ENCODE assay signal across 1 cellular context in genomic region chr1:78839704-78840277, GRCh38.
TF ChIP-seq lines count a peak whose summit lies in the region.

No MANE protein-coding gene starts in this region.

TF ChIP-seq in HepG2, 621 proteins besides CTCF, POLR2A, EP300 and RAD21:
- TF ChIP-seq ZBTB40 (IDR thresholded peaks at IDR 0.05), result no peak
- TF ChIP-seq ZBTB40 (CRISPR knock-in tag; IDR thresholded peaks at IDR 0.05), result no peak
- no peak for TF ChIP-seq NFYC (CRISPR knock-in tag; IDR thresholded peaks at IDR 0.05)
- TF ChIP-seq MAFF (IDR thresholded peaks at IDR 0.05; ENCODE audit: low read depth, low read length), result 0 out of 2 replicates have a peak, but pooled peaks have one; percentile 10
- peak; percentile 10 to 15; a peak in 1 of 4 replicates for TF ChIP-seq MAFK (conservative IDR thresholded peaks at IDR 0.05 in 1 of 2, IDR thresholded peaks at IDR 0.05 in 1 of 2; ENCODE audit: low read length in 2 of 2)
- no peak for TF ChIP-seq HNF4A (CRISPR knock-in tag; IDR thresholded peaks at IDR 0.05)
- peak; percentile 33; the same call in 1 of the 2 replicates for TF ChIP-seq SMC3 (IDR thresholded peaks at IDR 0.05; ENCODE audit: low read length)
- peak; percentile 63 for TF ChIP-seq STAG1 (CRISPR knock-in tag; IDR thresholded peaks at IDR 0.05)
- TF ChIP-seq GATAD1 (CRISPR knock-in tag; IDR thresholded peaks at IDR 0.05), result no peak
- TF ChIP-seq, protein P1, sequence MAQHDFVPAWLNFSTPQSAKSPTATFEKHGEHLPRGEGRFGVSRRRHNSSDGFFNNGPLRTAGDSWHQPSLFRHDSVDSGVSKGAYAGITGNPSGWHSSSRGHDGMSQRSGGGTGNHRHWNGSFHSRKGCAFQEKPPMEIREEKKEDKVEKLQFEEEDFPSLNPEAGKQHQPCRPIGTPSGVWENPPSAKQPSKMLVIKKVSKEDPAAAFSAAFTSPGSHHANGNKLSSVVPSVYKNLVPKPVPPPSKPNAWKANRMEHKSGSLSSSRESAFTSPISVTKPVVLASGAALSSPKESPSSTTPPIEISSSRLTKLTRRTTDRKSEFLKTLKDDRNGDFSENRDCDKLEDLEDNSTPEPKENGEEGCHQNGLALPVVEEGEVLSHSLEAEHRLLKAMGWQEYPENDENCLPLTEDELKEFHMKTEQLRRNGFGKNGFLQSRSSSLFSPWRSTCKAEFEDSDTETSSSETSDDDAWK (CRISPR knock-in tag; IDR thresholded peaks at IDR 0.05), result no peak
- TF ChIP-seq, protein P2, sequence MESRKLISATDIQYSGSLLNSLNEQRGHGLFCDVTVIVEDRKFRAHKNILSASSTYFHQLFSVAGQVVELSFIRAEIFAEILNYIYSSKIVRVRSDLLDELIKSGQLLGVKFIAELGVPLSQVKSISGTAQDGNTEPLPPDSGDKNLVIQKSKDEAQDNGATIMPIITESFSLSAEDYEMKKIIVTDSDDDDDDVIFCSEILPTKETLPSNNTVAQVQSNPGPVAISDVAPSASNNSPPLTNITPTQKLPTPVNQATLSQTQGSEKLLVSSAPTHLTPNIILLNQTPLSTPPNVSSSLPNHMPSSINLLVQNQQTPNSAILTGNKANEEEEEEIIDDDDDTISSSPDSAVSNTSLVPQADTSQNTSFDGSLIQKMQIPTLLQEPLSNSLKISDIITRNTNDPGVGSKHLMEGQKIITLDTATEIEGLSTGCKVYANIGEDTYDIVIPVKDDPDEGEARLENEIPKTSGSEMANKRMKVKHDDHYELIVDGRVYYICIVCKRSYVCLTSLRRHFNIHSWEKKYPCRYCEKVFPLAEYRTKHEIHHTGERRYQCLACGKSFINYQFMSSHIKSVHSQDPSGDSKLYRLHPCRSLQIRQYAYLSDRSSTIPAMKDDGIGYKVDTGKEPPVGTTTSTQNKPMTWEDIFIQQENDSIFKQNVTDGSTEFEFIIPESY (CRISPR knock-in tag; IDR thresholded peaks at IDR 0.05), result no peak
- TF ChIP-seq IRX3 (CRISPR knock-in tag; IDR thresholded peaks at IDR 0.05; ENCODE audit: borderline replicate concordance, low read depth), result no peak
